11 cellular contexts compared by ENCODE assay signal in the genomic region with DNA sequence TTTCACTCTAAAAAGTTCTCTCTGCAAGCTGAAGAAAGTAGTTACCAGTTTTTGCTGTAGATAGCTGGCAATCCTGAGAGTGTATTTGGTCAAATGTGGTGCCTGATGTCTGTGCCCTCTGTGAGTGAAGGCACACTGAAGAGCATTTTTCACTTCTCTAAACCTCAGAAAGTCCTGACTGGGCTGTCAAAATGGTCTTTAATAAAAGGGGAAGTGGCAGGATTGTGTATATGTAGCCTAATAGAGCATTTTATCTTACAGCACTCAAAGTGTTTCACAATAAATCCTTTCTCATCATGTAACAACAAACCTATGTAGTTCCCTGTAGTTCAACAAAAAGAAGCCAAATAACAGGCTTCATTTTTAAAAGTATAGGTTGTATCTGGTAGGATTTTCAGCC.
DNase-seq lines count a peak whose midpoint lies in the region; ATAC-seq and TF ChIP-seq lines count a peak whose summit lies in the region.
"Had no signal": no experiment of that assay in that cellular context is flagged by ENCODE, and none has a peak within 500 bp of the region (broad histone marks: within the 10 kb centered on the region; RNA-seq: fewer than 3 reads in every experiment).

No MANE protein-coding gene starts in this region.

- H3K4me3 Mint-ChIP-seq in HFFc6, result no peak overlapping the region
- H3K4me3 Mint-ChIP-seq: endodermal cell; naive thymus-derived CD8-positive, alpha-beta T cell; stimulated activated naive CD8-positive, alpha-beta T cell treated with anti-CD3 and anti-CD28 coated beads, Interleukin-15, Interleukin-2, amounts not matched to agents 100 ng/mL and 50 ng/mL, for 24 hours had no signal

- H3K36me3 ChIP-seq in DOHH2 (ENCODE audit: control insufficient read depth, low read length) (peaks cover 19% of the 10 kb centered on the region), SU-DHL-6 (ENCODE audit: low read length) (no peaks in the 10 kb centered on the region)

- H3K9me2 ChIP-seq in DOHH2 (replicated peaks; ENCODE audit: control insufficient read depth, low read length), result no peaks in the 10 kb centered on the region
- H3K9me2 ChIP-seq in SU-DHL-6 (replicated peaks; ENCODE audit: insufficient read depth, low read length), result no peaks in the 10 kb centered on the region

- peak; percentile 94 for ATAC-seq in GM19463 (IDR thresholded peaks at IDR 0.05; ENCODE audit: unreplicated experiment)
- peak; percentile 93 for ATAC-seq in HG03139 (IDR thresholded peaks at IDR 0.05; ENCODE audit: unreplicated experiment)
- ATAC-seq: naive thymus-derived CD8-positive, alpha-beta T cell had no signal

- peak overlapping the region; percentile 50 for H3K9ac ChIP-seq in SU-DHL-6 (ENCODE audit: low read length)

- peak overlapping the region; percentile 66 for H2AFZ ChIP-seq in SU-DHL-6 (ENCODE audit: low read depth, low read length, severe bottlenecking)

- peaks cover 7% of the 10 kb centered on the region; the same call in 1 of the 2 replicates for H3K9me3 Mint-ChIP-seq in HFFc6
- H3K9me3 Mint-ChIP-seq: endodermal cell; naive thymus-derived CD8-positive, alpha-beta T cell; stimulated activated naive CD8-positive, alpha-beta T cell treated with anti-CD3 and anti-CD28 coated beads, Interleukin-15, Interleukin-2, amounts not matched to agents 100 ng/mL and 50 ng/mL, for 24 hours had no signal

- no peaks in the 10 kb centered on the region for H3K36me3 Mint-ChIP-seq in HFFc6 (ENCODE audit: low read depth)
- H3K36me3 Mint-ChIP-seq: naive thymus-derived CD8-positive, alpha-beta T cell had no signal

- H3K27ac ChIP-seq in DOHH2 (ENCODE audit: low read depth, low read length) (peak overlapping the region; percentile 97), SU-DHL-6 (ENCODE audit: low read depth, low read length) (peak overlapping the region; percentile 99)

- peaks cover 74% of the 10 kb centered on the region for H3K4me1 ChIP-seq in DOHH2 (ENCODE audit: control insufficient read depth, low read length)

- no peaks in the 10 kb centered on the region for H3K27me3 ChIP-seq in DOHH2 (ENCODE audit: control insufficient read depth, low read length)
- H3K27me3 ChIP-seq in SU-DHL-6 (ENCODE audit: low read length), result no peaks in the 10 kb centered on the region

- TF ChIP-seq CTCF in DOHH2 (IDR thresholded peaks at IDR 0.05; ENCODE audit: low read depth, low read length, poor library complexity, severe bottlenecking), result no peak
- TF ChIP-seq CTCF in SU-DHL-6 (IDR thresholded peaks at IDR 0.05; ENCODE audit: insufficient read depth, low read length, poor library complexity, severe bottlenecking), result no peak
- TF ChIP-seq CTCF in HFFc6 (IDR thresholded peaks at IDR 0.05), result no peak

- DNase-seq in kidney glomerular epithelial cell (lab: John Stamatoyannopoulos, UW), result no peak
- DNase-seq in stimulated activated CD8-positive, alpha-beta memory T cell treated with anti-CD3 and anti-CD28 coated beads, Interleukin-4, amount 100 ng/mL, for 48 hours, result no peak
- DNase-seq in HFFc6, result no peak
- no peak for DNase-seq in activated CD8-positive, alpha-beta memory T cell treated with anti-CD3 and anti-CD28 coated beads, Interleukin-2, amount 50 U/mL, for 4 hours
- DNase-seq: endodermal cell had no signal

- no peaks in the 10 kb centered on the region for H3K79me2 ChIP-seq in DOHH2 (ENCODE audit: control insufficient read depth, low read length)
- H3K79me2 ChIP-seq in SU-DHL-6 (ENCODE audit: insufficient read depth, low read length), result no peaks in the 10 kb centered on the region

- H3K4me3 ChIP-seq in DOHH2 (ENCODE audit: low read length), result peak overlapping the region; percentile 60
- H3K4me3 ChIP-seq in SU-DHL-6 (ENCODE audit: insufficient read depth, low read length, poor library complexity, severe bottlenecking), result peak overlapping the region; percentile 44

- no peaks in the 10 kb centered on the region for H3K27me3 Mint-ChIP-seq in HFFc6 (ENCODE audit: insufficient read depth)
- H3K27me3 Mint-ChIP-seq: naive thymus-derived CD8-positive, alpha-beta T cell; stimulated activated naive CD8-positive, alpha-beta T cell treated with anti-CD3 and anti-CD28 coated beads, Interleukin-15, Interleukin-2, amounts not matched to agents 100 ng/mL and 50 ng/mL, for 24 hours had no signal

- H4K20me1 ChIP-seq in DOHH2 (ENCODE audit: control insufficient read depth, insufficient read depth, low read depth, low read length) (no peaks in the 10 kb centered on the region), SU-DHL-6 (ENCODE audit: low read depth, low read length) (no peaks in the 10 kb centered on the region)

- peaks cover 19% of the 10 kb centered on the region for H3F3A ChIP-seq in DOHH2 (ENCODE audit: control insufficient read depth, insufficient read depth)
- peaks cover 23% of the 10 kb centered on the region for H3F3A ChIP-seq in SU-DHL-6 (ENCODE audit: insufficient read depth)

- H3K4me1 Mint-ChIP-seq in HFFc6 (ENCODE audit: low read depth), result no peaks in the 10 kb centered on the region

- H3K9me3 ChIP-seq in DOHH2 (ENCODE audit: control insufficient read depth, insufficient read depth, low read length), result peaks cover 3% of the 10 kb centered on the region; the same call in 1 of the 2 replicates
- H3K9me3 ChIP-seq in SU-DHL-6 (ENCODE audit: insufficient read depth, low read length), result no peaks in the 10 kb centered on the region

- H3K27ac Mint-ChIP-seq in HFFc6, result no peak overlapping the region
- H3K27ac Mint-ChIP-seq: endodermal cell; stimulated activated naive CD8-positive, alpha-beta T cell treated with anti-CD3 and anti-CD28 coated beads, Interleukin-15, Interleukin-2, amounts not matched to agents 100 ng/mL and 50 ng/mL, for 24 hours had no signal

- H3K4me2 ChIP-seq in DOHH2 (ENCODE audit: low read length) (peak overlapping the region; percentile 87), SU-DHL-6 (ENCODE audit: low read depth, low read length, poor library complexity, severe bottlenecking) (peak overlapping the region; percentile 94)
